Comparison of ENCODE assay signal across 10 cellular contexts in genomic region chr19:17002455-17002854, GRCh38.
"Had no signal": no experiment of that assay in that cellular context is flagged by ENCODE, and none has a peak within 500 bp of the region (broad histone marks: within the 10 kb centered on the region; RNA-seq: fewer than 3 reads in every experiment).

No MANE protein-coding gene starts in this region.

- DNase-seq: activated CD8-positive, alpha-beta T cell treated with anti-CD3 and anti-CD28 coated beads, Interleukin-2, amount 10 ng/mL, durations not matched to agents 7 days and 5 days; foreskin keratinocyte; left lung; ovary; testis; trophoblast cell had no signal

- H3K27ac ChIP-seq: foreskin keratinocyte, left lung, neutrophil, ovary, prostate gland, testis, vagina, VCaP had no signal

- H3K27me3 ChIP-seq: foreskin keratinocyte, left lung, ovary, testis, vagina had no signal

- H3K4me1 ChIP-seq: foreskin keratinocyte, left lung, prostate gland, testis, vagina had no signal

- ATAC-seq: activated CD8-positive, alpha-beta T cell treated with anti-CD3 and anti-CD28 coated beads, Interleukin-2, amount 10 ng/mL, durations not matched to agents 7 days and 5 days; foreskin keratinocyte had no signal

- H3K4me3 ChIP-seq: left lung, ovary, prostate gland, testis, vagina had no signal

- H3K36me3 ChIP-seq: left lung, neutrophil, ovary, prostate gland, vagina had no signal

- H3K9me3 ChIP-seq: neutrophil, ovary, prostate gland, testis, vagina had no signal
